Comparison of ENCODE assay signal across 22 cellular contexts in the genomic region with DNA sequence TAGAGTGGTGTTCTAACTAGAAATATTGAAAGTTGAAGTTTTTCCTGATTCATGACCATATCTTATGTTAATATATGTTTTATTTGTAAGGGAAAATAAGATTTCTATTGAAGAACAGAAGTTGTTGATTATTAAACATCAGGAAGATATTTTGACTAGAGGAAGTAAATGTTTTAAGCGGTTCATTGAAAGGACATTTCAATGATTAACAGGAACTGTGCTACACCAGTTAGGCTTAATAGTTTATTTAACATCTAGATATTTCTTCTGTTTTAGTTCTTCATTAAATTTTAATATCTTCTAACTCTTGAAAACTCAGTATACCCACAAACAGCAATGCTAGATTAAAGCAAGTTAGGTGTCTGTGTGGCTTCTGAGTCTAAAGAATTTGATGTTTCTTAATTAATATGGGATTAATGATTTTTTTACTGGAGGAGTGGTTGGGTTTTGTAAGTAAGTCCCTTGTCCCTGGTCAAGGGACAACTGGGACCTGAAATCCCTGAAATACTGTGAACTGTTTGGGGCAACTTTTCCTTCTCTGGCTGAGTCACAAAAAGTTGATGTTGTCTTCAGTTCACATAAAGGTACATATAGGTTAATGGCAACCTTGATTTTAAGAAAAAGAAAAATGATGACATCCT.
"Had no signal": no experiment of that assay in that cellular context is flagged by ENCODE, and none has a peak within 500 bp of the region (broad histone marks: within the 10 kb centered on the region; RNA-seq: fewer than 3 reads in every experiment).

No MANE protein-coding gene starts in this region.

- H3K27ac Mint-ChIP-seq: activated CD4-positive, alpha-beta T cell treated with anti-CD3 and anti-CD28 coated beads, Interleukin-2, amount 10 ng/mL, durations not matched to agents 24 days and 14 days; activated CD8-positive, alpha-beta T cell treated with anti-CD3 and anti-CD28 coated beads, Interleukin-2, amount 10 ng/mL, durations not matched to agents 7 days and 5 days; activated naive CD4-positive, alpha-beta T cell treated with anti-CD3 and anti-CD28 coated beads, Interleukin-2, amount 50 U/mL, for 72 hours; activated T-cell treated with anti-CD3 and anti-CD28 coated beads, Interleukin-2, amount 50 U/mL, for 72 hours; naive B cell; stimulated activated memory B cell treated with anti-CD40 and anti-IgM and Interleukin-4, amounts not matched to agents 10 μg/mL and 1 μg/mL and 100 μg/mL, for 72 hours; T-helper 2 cell treated with Interferon-gamma antibody and Interleukin-4, amounts not matched to agents 5 μg/mL and 100 μg/mL, for 36 hours had no signal

- H3K36me3 ChIP-seq: vagina had no signal

- H3K9me3 Mint-ChIP-seq: activated CD4-positive, alpha-beta T cell treated with anti-CD3 and anti-CD28 coated beads, Interleukin-2, amount 10 ng/mL, durations not matched to agents 24 days and 14 days; activated naive CD4-positive, alpha-beta T cell treated with anti-CD3 and anti-CD28 coated beads, Interleukin-2, amount 50 U/mL, for 72 hours; activated T-cell treated with anti-CD3 and anti-CD28 coated beads, Interleukin-2, amount 50 U/mL, for 72 hours; naive B cell; stimulated activated memory B cell treated with anti-CD40 and anti-IgM and Interleukin-4, amounts not matched to agents 10 μg/mL and 1 μg/mL and 100 μg/mL, for 72 hours; T-helper 2 cell treated with Interferon-gamma antibody and Interleukin-4, amounts not matched to agents 5 μg/mL and 100 μg/mL, for 36 hours had no signal

- H3K4me1 ChIP-seq: parathyroid adenoma had no signal

- ATAC-seq: activated CD8-positive, alpha-beta T cell treated with anti-CD3 and anti-CD28 coated beads, Interleukin-2, amount 10 ng/mL, durations not matched to agents 7 days and 5 days; activated naive CD4-positive, alpha-beta T cell treated with anti-CD3 and anti-CD28 coated beads, Interleukin-2, amount 50 U/mL, for 72 hours; activated T-cell treated with anti-CD3 and anti-CD28 coated beads, Interleukin-2, amount 50 U/mL, for 72 hours; left colon; stimulated activated memory B cell treated with anti-CD40 and anti-IgM and Interleukin-4, amounts not matched to agents 10 μg/mL and 1 μg/mL and 100 μg/mL, for 72 hours had no signal

- H3K79me2 ChIP-seq: parathyroid adenoma had no signal

- H3K4me3 Mint-ChIP-seq: activated CD4-positive, alpha-beta T cell treated with anti-CD3 and anti-CD28 coated beads, Interleukin-2, amount 10 ng/mL, durations not matched to agents 24 days and 14 days; activated CD8-positive, alpha-beta T cell treated with anti-CD3 and anti-CD28 coated beads, Interleukin-2, amount 10 ng/mL, durations not matched to agents 7 days and 5 days; activated T-cell treated with anti-CD3 and anti-CD28 coated beads, Interleukin-2, amount 50 U/mL, for 72 hours; naive B cell; stimulated activated memory B cell treated with anti-CD40 and anti-IgM and Interleukin-4, amounts not matched to agents 10 μg/mL and 1 μg/mL and 100 μg/mL, for 72 hours; T-helper 2 cell treated with Interferon-gamma antibody and Interleukin-4, amounts not matched to agents 5 μg/mL and 100 μg/mL, for 36 hours had no signal

- H3K27me3 ChIP-seq: tibial nerve, vagina had no signal

- H3K9me3 ChIP-seq: tibial nerve, vagina had no signal

- DNase-seq: activated CD4-positive, alpha-beta T cell treated with anti-CD3 and anti-CD28 coated beads, Interleukin-2, amount 10 ng/mL, durations not matched to agents 24 days and 14 days; activated CD4-positive, CD25-positive, alpha-beta regulatory T cell; activated CD8-positive, alpha-beta memory T cell treated with anti-CD3 and anti-CD28 coated beads, Interleukin-2, amount 50 U/mL, for 4 hours; activated CD8-positive, alpha-beta T cell treated with anti-CD3 and anti-CD28 coated beads, Interleukin-2, amount 10 ng/mL, durations not matched to agents 7 days and 5 days; activated gamma-delta T cell; activated T-cell treated with anti-CD3 and anti-CD28 coated beads, Interleukin-2, amount 50 U/mL, for 72 hours; caudate nucleus; effector CD4-positive, alpha-beta T cell; foreskin fibroblast; head of caudate nucleus; left colon; mammary epithelial cell; naive B cell; stimulated activated CD4-positive, alpha-beta T cell treated with anti-CD3 and anti-CD28 coated beads, Interleukin-2, amount 100 ng/mL, for 48 hours had no signal

- FAIRE-seq: colon, endothelial cell of umbilical vein had no signal

- H3K27ac ChIP-seq: parathyroid adenoma, tibial nerve, vagina had no signal

- H3K36me3 Mint-ChIP-seq: naive B cell; stimulated activated memory B cell treated with anti-CD40 and anti-IgM and Interleukin-4, amounts not matched to agents 10 μg/mL and 1 μg/mL and 100 μg/mL, for 72 hours had no signal

- H3K4me3 ChIP-seq: tibial nerve, vagina had no signal
